ENCODE assay signal across 8 cellular contexts in genomic region chr6:166997348-166997747, GRCh38. TPM values are rescaled to one million over a fixed set of nuclear protein-coding genes. Genes with fewer than 3 reads are reported as not detected.
A peak's percentile ranks its signal among the peaks of the same experiment; 100 is the strongest.
DNase-seq lines count a peak whose midpoint lies in the region; ATAC-seq and TF ChIP-seq lines count a peak whose summit lies in the region.

No MANE protein-coding gene starts in this region.

- H3K27me3 Mint-ChIP-seq in osteocyte (ENCODE audit: unreplicated experiment) = no peaks in the 10 kb centered on the region

- TF ChIP-seq CTCF in GM12864 (IDR thresholded peaks at IDR 0.05; ENCODE audit: low read depth, low read length, missing control alignments) (no peak), Panc1 (IDR thresholded peaks at IDR 0.05) (no peak), osteocyte (IDR thresholded peaks at IDR 0.05) (no peak), vagina (IDR thresholded peaks at IDR 0.05) (no peak)

- H3K9me3 Mint-ChIP-seq in osteocyte (ENCODE audit: unreplicated experiment) = no peaks in the 10 kb centered on the region

- POLR2A ChIA-PET in Panc1 (lab: Charles Lee) = no interaction called here

- CTCF ChIA-PET in Panc1 (lab: Charles Lee) = no interaction called here

- H3K27ac ChIP-seq in Panc1 (ENCODE audit: low read length) = peak overlapping the region; percentile 62
- H3K27ac ChIP-seq in epithelial cell of prostate = peak overlapping the region; percentile 73
- H3K27ac ChIP-seq in vagina = no peak overlapping the region

- intact Hi-C loops in Panc1 (cut with micrococcal nuclease; ENCODE audit: unreplicated experiment) = loop anchor here (5.0 kb wide), 1 partner anchor 145 kb away; no protein-coding TSS in a partner anchor
- intact Hi-C loops in vagina (cut with DNase I) = no loop called here

- H3K4me3 ChIP-seq in GM12864 (ENCODE audit: low read depth, low read length) (peak overlapping the region; percentile 99), Panc1 (ENCODE audit: low read depth in 2 of 2, low read length in 2 of 2) (peak overlapping the region; percentile 88 to 89), vagina (peak overlapping the region in 1 of 2 donors; percentile 95)

- H3K4me1 Mint-ChIP-seq in osteocyte (ENCODE audit: unreplicated experiment) = peaks cover 24% of the 10 kb centered on the region

- H3K27ac Mint-ChIP-seq in osteocyte (ENCODE audit: unreplicated experiment) = peak overlapping the region; percentile 29

- no peak for TF ChIP-seq POLR2A in vagina (IDR thresholded peaks at IDR 0.05)

- BruUV-seq in Panc1 (replicated peaks; lab: Mats Ljungman, UMichigan) = no TSS peak

- no peak for DNase-seq in GM12864 (ENCODE audit: low read depth)
- no peak for DNase-seq in Panc1 (ENCODE audit: low read depth, low spot score)
- DNase-seq in epithelial cell of prostate (ENCODE audit: low read depth, low spot score) = no peak
- no peak for DNase-seq in osteocyte (ENCODE audit: extremely low spot score, unreplicated experiment)
- no peak for DNase-seq in vagina (ENCODE audit: extremely low spot score in 2 of 2)
- DNase-seq in OCI-M2 (lab: John Stamatoyannopoulos, UW; ENCODE audit: unreplicated experiment) = no peak
- no peak for DNase-seq in effector CD4-positive, alpha-beta T cell
- DNase-seq in NCI-H69 (lab: John Stamatoyannopoulos, UW) = no peak

- H3K27me3 ChIP-seq in Panc1 (ENCODE audit: control insufficient read depth, insufficient read depth, low read length) = no peaks in the 10 kb centered on the region
- H3K27me3 ChIP-seq in vagina = no peaks in the 10 kb centered on the region

- H3K36me3 ChIP-seq in Panc1 (ENCODE audit: control insufficient read depth, insufficient read depth, low read length) (peaks cover 4% of the 10 kb centered on the region; the same call in 1 of the 2 replicates), vagina (no peaks in the 10 kb centered on the region)

- H3K9me3 ChIP-seq in Panc1 (ENCODE audit: control insufficient read depth, insufficient read depth, low read depth, low read length) (no peaks in the 10 kb centered on the region), vagina (no peaks in the 10 kb centered on the region)

- H3K4me3 Mint-ChIP-seq in osteocyte (ENCODE audit: unreplicated experiment) = peak overlapping the region; percentile 74

- in situ Hi-C loops in Panc1 (cut with HindIII; ENCODE audit: low pct_unique_long_range_greater_than_20kb, low sequenced_read_pairs) = no loop called here

- H3K4me1 ChIP-seq in Panc1 (ENCODE audit: control insufficient read depth, insufficient read depth, low read length) (peaks cover 18% of the 10 kb centered on the region), vagina (peaks cover 37% of the 10 kb centered on the region)

- no peak for ATAC-seq in Panc1

- H3K36me3 Mint-ChIP-seq in osteocyte (ENCODE audit: unreplicated experiment) = no peaks in the 10 kb centered on the region

RNA-seq across cellular contexts. Expression of gene CEP43, which starts 1.8 kb away (rescaled TPM):
- total RNA-seq in Panc1 (2021; ENCODE audit: unreplicated experiment) = 35.4 TPM
- 15.2 TPM for polyA plus RNA-seq in Panc1 (2012; ENCODE audit: insufficient read length)
- total RNA-seq in osteocyte = 16.0 and 18.3 TPM in 2 replicates
- total RNA-seq in vagina = 9.1 TPM

RNA-seq across cellular contexts. Expression of gene RNASET2, which starts 41.0 kb away (rescaled TPM):
- total RNA-seq in Panc1 (2021; ENCODE audit: unreplicated experiment) (9.7 TPM), osteocyte (20.3 and 22.3 TPM in 2 replicates), vagina (31.4 TPM)
- 13.5 TPM for polyA plus RNA-seq in Panc1 (2012; ENCODE audit: insufficient read length)
